19 cellular contexts compared by ENCODE assay signal in the genomic region with DNA sequence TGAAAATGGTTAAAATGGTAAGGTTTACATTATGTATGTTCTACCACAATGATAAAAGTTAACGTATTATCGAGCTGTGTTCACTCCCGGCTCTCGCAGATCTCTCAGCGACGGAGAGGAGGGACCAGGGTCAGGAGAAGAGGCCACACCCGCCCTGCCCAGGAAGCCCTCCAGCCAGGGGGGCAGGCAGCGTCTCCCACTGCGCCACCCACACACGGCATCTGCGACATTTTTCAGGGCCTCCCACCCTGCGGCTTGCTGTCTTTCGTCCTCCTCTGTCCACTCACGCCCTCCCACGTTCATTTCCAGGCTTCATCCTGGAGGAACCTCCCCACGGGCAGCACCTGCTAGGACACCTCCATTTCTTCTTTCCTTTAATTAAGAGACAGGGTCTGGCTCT.
"Had no signal": no experiment of that assay in that cellular context is flagged by ENCODE, and none has a peak within 500 bp of the region (broad histone marks: within the 10 kb centered on the region; RNA-seq: fewer than 3 reads in every experiment).

No MANE protein-coding gene starts in this region.

- ATAC-seq: activated naive CD4-positive, alpha-beta T cell treated with anti-CD3 and anti-CD28 coated beads, Interleukin-2, amount 50 U/mL, for 72 hours; activated T-cell treated with anti-CD3 and anti-CD28 coated beads, Interleukin-2, amount 50 U/mL, for 4 hours; effector memory CD8-positive, alpha-beta T cell; left lobe of liver; mucosa of descending colon; naive thymus-derived CD4-positive, alpha-beta T cell; psoas muscle; SK-N-SH treated with all-trans-retinoic acid at 6 μM for 48 hours had no signal

- DNase-seq: activated CD4-positive, alpha-beta memory T cell treated with anti-CD3 and anti-CD28 coated beads for 36 hours; activated effector memory CD4-positive, alpha-beta T cell treated with anti-CD3 and anti-CD28 coated beads, Interleukin-2, amount 50 U/mL, for 16 hours; activated T-cell treated with anti-CD3 and anti-CD28 coated beads, Interleukin-2, amount 50 U/mL, for 4 hours; brain microvascular endothelial cell; cerebellar nuclear complex; effector memory CD8-positive, alpha-beta T cell; hippocampal formation; mucosa of descending colon; naive thymus-derived CD4-positive, alpha-beta T cell; psoas muscle; sigmoid colon; stimulated activated CD4-positive, alpha-beta T cell treated with anti-CD3 and anti-CD28 coated beads, Interleukin-1b, Interleukin-23, amount 100 ng/mL, for 48 hours; T-helper 1 cell; T1000; uterus had no signal

- H3K4me3 ChIP-seq: mucosa of descending colon, psoas muscle, sigmoid colon, uterus had no signal

- H3K36me3 ChIP-seq: brain microvascular endothelial cell, uterus had no signal

- H3K36me3 Mint-ChIP-seq: activated CD4-positive, alpha-beta memory T cell treated with anti-CD3 and anti-CD28 coated beads for 36 hours; activated naive CD4-positive, alpha-beta T cell treated with anti-CD3 and anti-CD28 coated beads, Interleukin-2, amount 50 U/mL, for 72 hours; naive thymus-derived CD4-positive, alpha-beta T cell had no signal

- H3K27ac ChIP-seq: brain microvascular endothelial cell, psoas muscle, sigmoid colon, uterus had no signal

- H3K9me3 Mint-ChIP-seq: activated CD4-positive, alpha-beta memory T cell treated with anti-CD3 and anti-CD28 coated beads for 36 hours; activated naive CD4-positive, alpha-beta T cell treated with anti-CD3 and anti-CD28 coated beads, Interleukin-2, amount 50 U/mL, for 72 hours; activated T-cell treated with anti-CD3 and anti-CD28 coated beads, Interleukin-2, amount 50 U/mL, for 4 hours; dendritic cell treated with granulocyte-macrophage colony-stimulating factor and Interleukin-4, amounts not matched to agents 40 ng/mL and 50 ng/mL, for 4 days; effector memory CD8-positive, alpha-beta T cell had no signal

- H3K9me3 ChIP-seq: mucosa of descending colon, psoas muscle, sigmoid colon, uterus had no signal

- H3K4me1 ChIP-seq: psoas muscle, sigmoid colon, uterus had no signal

- H3K27me3 Mint-ChIP-seq: activated CD4-positive, alpha-beta memory T cell treated with anti-CD3 and anti-CD28 coated beads for 36 hours; dendritic cell treated with granulocyte-macrophage colony-stimulating factor and Interleukin-4, amounts not matched to agents 40 ng/mL and 50 ng/mL, for 4 days; naive thymus-derived CD4-positive, alpha-beta T cell had no signal

- H3K27me3 ChIP-seq: brain microvascular endothelial cell, uterus had no signal

- H3K27ac Mint-ChIP-seq: activated CD4-positive, alpha-beta memory T cell treated with anti-CD3 and anti-CD28 coated beads for 36 hours; effector memory CD8-positive, alpha-beta T cell had no signal

- H3K4me3 Mint-ChIP-seq: activated CD4-positive, alpha-beta memory T cell treated with anti-CD3 and anti-CD28 coated beads for 36 hours; activated T-cell treated with anti-CD3 and anti-CD28 coated beads, Interleukin-2, amount 50 U/mL, for 4 hours; dendritic cell treated with granulocyte-macrophage colony-stimulating factor and Interleukin-4, amounts not matched to agents 40 ng/mL and 50 ng/mL, for 4 days; effector memory CD8-positive, alpha-beta T cell; naive thymus-derived CD4-positive, alpha-beta T cell had no signal
